8 cellular contexts compared by ENCODE assay signal in genomic region chr9:120742951-120743416, GRCh38. TPM values are rescaled to one million over a fixed set of nuclear protein-coding genes. Genes with fewer than 3 reads are reported as not detected.
DNase-seq lines count a peak whose midpoint lies in the region; ATAC-seq, FAIRE-seq and TF ChIP-seq lines count a peak whose summit lies in the region.

No MANE protein-coding gene starts in this region.

- peak in 3 of 8 donors; percentile 25 to 67 (median 33) for ATAC-seq in heart right ventricle
- ATAC-seq in Right ventricle myocardium superior (ENCODE audit: poor library complexity): no peak
- ATAC-seq in WTC11: peak; percentile 94
- no peak for ATAC-seq in HG02884 (IDR thresholded peaks at IDR 0.05; ENCODE audit: unreplicated experiment)

- H3K36me3 ChIP-seq in heart right ventricle: no peaks in the 10 kb centered on the region

- FAIRE-seq in urothelium cell line (lab: Jason Lieb, UNC): no peak

- no peak for DNase-seq in heart right ventricle
- no peak for DNase-seq in Right ventricle myocardium superior
- peak; percentile 65 to 69 for DNase-seq in Kasumi-1 (lab: John Stamatoyannopoulos, UW)
- no peak for DNase-seq in WTC11 (ENCODE audit: low spot score)
- DNase-seq in iPS-NIHi7 (ENCODE audit: extremely low spot score): peak; percentile 66
- DNase-seq in urothelium cell line (ENCODE audit: low spot score): peak; percentile 49
- no peak for DNase-seq in NCI-H1048 (lab: John Stamatoyannopoulos, UW)

- WGBS in heart right ventricle, 2 donors: 87 to 92% methylated on average over 6 of the region's 6 CpGs

- no peaks in the 10 kb centered on the region for H3K27me3 ChIP-seq in heart right ventricle

- no peak overlapping the region for H3K27ac Mint-ChIP-seq in WTC11

- H3K4me1 Mint-ChIP-seq in WTC11: peaks cover 2% of the 10 kb centered on the region; the same call in 1 of the 2 replicates

- no peak overlapping the region for H3K27ac ChIP-seq in heart right ventricle

- CTCF ChIA-PET in WTC11 (lab: Charles Lee): interaction anchor here (1.1 to 1.4 kb wide), 2 partner anchors 10 to 13 kb away, joined by 3 to 4 read pairs; no protein-coding TSS in a partner anchor

- intact Hi-C loops in heart right ventricle (cut with DNase I): no loop called here
- intact Hi-C loops in Right ventricle myocardium superior (cut with DNase I): no loop called here

- no peaks in the 10 kb centered on the region for H3K9me3 ChIP-seq in heart right ventricle

- H3K36me3 Mint-ChIP-seq in WTC11: 0 out of 2 replicates have a peak, but pooled peaks cover 5% of the 10 kb centered on the region

- H3K4me3 Mint-ChIP-seq in WTC11: no peak overlapping the region

- TF ChIP-seq CTCF in heart right ventricle (IDR thresholded peaks at IDR 0.05) (peak in 8 of 9 donors; percentile 24 to 68 (median 46)), WTC11 (IDR thresholded peaks at IDR 0.05) (peak; percentile 44)

- H3K27me3 Mint-ChIP-seq in WTC11 (ENCODE audit: low read depth): no peaks in the 10 kb centered on the region

- POLR2A ChIA-PET in WTC11 (lab: Charles Lee): no interaction called here

- peaks cover 11% of the 10 kb centered on the region; the same call in 1 of the 2 replicates for H3K9me3 Mint-ChIP-seq in WTC11

- no peak overlapping the region for H3K4me3 ChIP-seq in heart right ventricle

- H3K4me1 ChIP-seq in heart right ventricle: peaks cover 0 to 21% (median 0%) of the 10 kb centered on the region in 9 donors

TF ChIP-seq in WTC11, 78 proteins besides CTCF, POLR2A, EP300 and RAD21:
- TF ChIP-seq RELA (CRISPR knock-in tag; IDR thresholded peaks at IDR 0.05; ENCODE audit: borderline replicate concordance) (no peak), TEAD1 (CRISPR knock-in tag; IDR thresholded peaks at IDR 0.05) (peak; percentile 36; the same call in 1 of the 2 replicates), GRHL2 (CRISPR knock-in tag; IDR thresholded peaks at IDR 0.05; ENCODE audit: insufficient replicate concordance, severe bottlenecking) (no peak), ATF6 (CRISPR knock-in tag; IDR thresholded peaks at IDR 0.05) (no peak), JAZF1 (CRISPR knock-in tag; IDR thresholded peaks at IDR 0.05) (no peak), ZNF121 (CRISPR knock-in tag; IDR thresholded peaks at IDR 0.05) (peak; percentile 37; the same call in 1 of the 2 replicates), ZNF425 (CRISPR knock-in tag; conservative IDR thresholded peaks at IDR 0.05) (no peak), E2F4 (CRISPR knock-in tag; IDR thresholded peaks at IDR 0.05; ENCODE audit: borderline replicate concordance, low read depth) (no peak), CBFB (CRISPR knock-in tag; IDR thresholded peaks at IDR 0.05; ENCODE audit: low read depth) (no peak), NR3C1 (CRISPR knock-in tag; conservative IDR thresholded peaks at IDR 0.05; ENCODE audit: low read depth) (no peak), IRF1 (CRISPR knock-in tag; IDR thresholded peaks at IDR 0.05) (no peak)

RNA-seq across cellular contexts. Expression of gene MEGF9, which starts 28.7 kb away (rescaled TPM):
- 10 to 100 TPM in 5 of 10 donors, 1 to 10 TPM in 5; 5.2 to 39.1 (median 9.6) TPM for total RNA-seq in heart right ventricle
- 1 to 10 TPM; 3.0 TPM for polyA plus RNA-seq in heart right ventricle
- 18.2 TPM for total RNA-seq in Right ventricle myocardium superior
- 0.80 to 1.0 TPM (median 0.92 TPM) in 3 replicates for total RNA-seq in WTC11 (2021)

RNA-seq across cellular contexts. Expression of gene FBXW2, which starts 50.2 kb away (rescaled TPM):
- total RNA-seq in heart right ventricle (10 to 100 TPM; 38.7 to 52.0 (median 46.1) TPM), Right ventricle myocardium superior (39.7 TPM), WTC11 (2021) (57.2 to 59.8 TPM (median 57.4 TPM) in 3 replicates)
- polyA plus RNA-seq in heart right ventricle: 10 to 100 TPM in 1 of 2 donors, 1 to 10 TPM in 1; 7.5 to 14.8 TPM

Comparison
In these comparisons a context has a peak if more than half of its experiments do, and no peak if none do; other contexts are left out.
1. DNase-seq: peak in Kasumi-1 (2 of 2), iPS-NIHi7 (single experiment) and urothelium cell line (single experiment); none in heart right ventricle (0 of 2), Right ventricle myocardium superior (single experiment), WTC11 (single experiment) and NCI-H1048 (single experiment).